In the genomic region with DNA sequence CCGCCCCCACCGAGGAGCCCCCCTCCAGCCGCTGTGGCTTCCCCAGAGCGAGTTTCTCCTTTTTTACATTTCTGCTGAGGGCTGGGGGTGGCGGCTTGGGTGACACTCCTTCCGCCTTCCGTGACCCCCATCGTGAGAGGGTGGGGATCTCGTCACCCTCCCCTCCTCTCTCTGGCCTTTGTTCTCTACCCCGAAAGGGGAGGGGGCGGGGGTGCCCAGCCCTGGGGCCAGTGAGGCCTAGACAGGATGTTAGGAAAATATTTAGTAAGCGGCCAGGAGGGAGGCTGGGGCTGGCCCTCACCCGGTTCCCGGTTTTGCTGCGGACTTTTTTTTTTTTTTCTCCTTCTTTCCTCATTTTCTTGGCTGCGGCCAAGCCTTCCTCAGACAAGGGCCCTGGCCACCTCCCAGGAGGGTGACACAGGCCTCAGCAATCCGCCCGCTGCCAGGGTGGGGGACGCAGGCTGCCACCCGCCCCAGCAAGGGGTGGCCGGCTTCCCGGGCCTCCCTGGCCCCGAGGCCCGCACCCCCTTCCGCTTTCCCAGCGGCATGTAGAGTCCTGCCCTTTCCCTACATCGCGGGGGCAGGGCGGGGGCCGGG, we compare ENCODE assay signal across 8 cellular contexts. TPM values are rescaled to one million over a fixed set of nuclear protein-coding genes. Genes with fewer than 3 reads are reported as not detected.
DNase-seq lines count a peak whose midpoint lies in the region; ATAC-seq, FAIRE-seq and TF ChIP-seq lines count a peak whose summit lies in the region.

No MANE protein-coding gene starts in this region.

- 1 to 3% (median 1%) methylated on average over 25 to 30 of the region's 30 CpGs for WGBS in small intestine, 3 donors

- H3K9me2 ChIP-seq in HCT116 (ENCODE audit: insufficient read depth): no peaks in the 10 kb centered on the region

- H2AFZ ChIP-seq in HCT116 (ENCODE audit: low read depth, low read length, poor library complexity, severe bottlenecking): no peak overlapping the region

- DNase-seq in A172 (ENCODE audit: low spot score) (peak; percentile 87), HCT116 (ENCODE audit: low read depth, low spot score) (no peak), T-helper 2 cell (peak in 3 of 5 experiments; percentile 52 to 87 (median 73)), kidney epithelial cell (ENCODE audit: low read depth) (no peak), small intestine (peak; percentile 74), iPS-NIHi7 (ENCODE audit: extremely low spot score) (no peak)
- peak; percentile 64 for DNase-seq in central memory CD4-positive, alpha-beta T cell

- H3K9ac ChIP-seq in HCT116 (ENCODE audit: low read length): peak overlapping the region; percentile 91

- peaks cover 25 to 48% of the 10 kb centered on the region in 2 experiments for H3K36me3 ChIP-seq in HCT116 (ENCODE audit: control insufficient read depth in 1 of 2, insufficient read depth in 2 of 2, low read length in 2 of 2)
- H3K36me3 ChIP-seq in kidney epithelial cell (ENCODE audit: control insufficient read depth, insufficient read depth, low read length): peaks cover 10% of the 10 kb centered on the region
- peaks cover 26 to 37% of the 10 kb centered on the region in 2 donors for H3K36me3 ChIP-seq in small intestine (ENCODE audit: control insufficient read depth in 2 of 2, insufficient read depth in 2 of 2, low read length in 2 of 2)

- no TSS peak for BruUV-seq in HCT116 (replicated peaks; lab: Mats Ljungman, UMichigan)

- H3K27me3 ChIP-seq in HCT116 (ENCODE audit: insufficient read depth, low read length) (no peaks in the 10 kb centered on the region), kidney epithelial cell (ENCODE audit: control insufficient read depth, insufficient read depth, low read length) (no peaks in the 10 kb centered on the region), small intestine (ENCODE audit: control insufficient read depth in 2 of 2, insufficient read depth in 2 of 2, low read length in 2 of 2) (no peaks in the 10 kb centered on the region)

- RAD21 ChIA-PET in HCT116 (lab: Charles Lee; ENCODE audit: low non-redundant PET in 1 of 2, low total read pairs in 2 of 2, uncharacterized antibody in 2 of 2, unreplicated experiment in 2 of 2): interaction anchor here (0.9 to 1.5 kb wide), 6 partner anchors 7 to 17 kb away, joined by 3 to 12 read pairs (median 6); partner anchors contain the start of gene CIRBP (in 1 of the 2)

- CTCF ChIA-PET in HCT116 (lab: Charles Lee): interaction anchor here (1.4 to 2.3 kb wide), 2 partner anchors 8 to 14 kb away, joined by 13 to 16 read pairs; no protein-coding TSS in a partner anchor

- ATAC-seq in HCT116 (peak; percentile 3; the same call in 1 of the 2 replicates), GM18520 (IDR thresholded peaks at IDR 0.05; ENCODE audit: unreplicated experiment) (no peak)

- H3K4me2 ChIP-seq in HCT116 (ENCODE audit: low read length): peak overlapping the region; percentile 99

- H3K27ac ChIP-seq in HCT116 (ENCODE audit: low read depth, low read length): peak overlapping the region; percentile 99
- peak overlapping the region; percentile 90 to 96 for H3K27ac ChIP-seq in small intestine (ENCODE audit: low read depth in 1 of 2, low read length in 1 of 2)

- FAIRE-seq in small intestine (lab: Jason Lieb, UNC): no peak

- TF ChIP-seq RAD21 in HCT116 (IDR thresholded peaks at IDR 0.05; ENCODE audit: low read depth): no peak

- POLR2A ChIA-PET in HCT116 (lab: Charles Lee): interaction anchor here (0.7 to 3.5 kb wide), 6 partner anchors 8 to 49 kb away, joined by 3 to 40 read pairs (median 7); partner anchors contain the start of gene CIRBP

- no peak for TF ChIP-seq POLR2A in HCT116 (IDR thresholded peaks at IDR 0.05; ENCODE audit: borderline replicate concordance, extremely low read depth, insufficient read depth, insufficient read length)

- intact Hi-C loops in HCT116 (cut with micrococcal nuclease): no loop called here

- peaks cover 21 to 72% of the 10 kb centered on the region in 2 experiments for H3K4me1 ChIP-seq in HCT116 (ENCODE audit: control insufficient read depth in 1 of 2, insufficient read depth in 2 of 2, low read length in 2 of 2)
- H3K4me1 ChIP-seq in small intestine (ENCODE audit: control insufficient read depth in 2 of 2, insufficient read depth in 1 of 2, low read depth in 1 of 2, low read length in 1 of 2): peaks cover 2 to 9% of the 10 kb centered on the region in 2 donors

- H3K4me3 ChIP-seq in HCT116 (replicated peaks in 1 of 2; ENCODE audit: low read depth in 1 of 2, low read length in 2 of 2) (peak overlapping the region; percentile 68 to 74), kidney epithelial cell (ENCODE audit: low read depth, low read length) (peak overlapping the region; percentile 71), small intestine (ENCODE audit: low read depth in 1 of 2, low read length in 2 of 2) (peak overlapping the region; percentile 94 to 98)

- H3K79me2 ChIP-seq in HCT116 (ENCODE audit: insufficient read depth, low read length): peaks cover 70% of the 10 kb centered on the region

- no peak for TF ChIP-seq CTCF in HCT116 (IDR thresholded peaks at IDR 0.05 in 2 of 3, conservative IDR thresholded peaks at IDR 0.05 in 1 of 3; ENCODE audit: borderline replicate concordance in 1 of 3, insufficient read depth in 1 of 3, low read depth in 2 of 3, low read length in 2 of 3)
- no peak for TF ChIP-seq CTCF in kidney epithelial cell (IDR thresholded peaks at IDR 0.05; ENCODE audit: insufficient read depth, low read length, poor library complexity, severe bottlenecking)

- H3K9me3 ChIP-seq in HCT116 (ENCODE audit: control insufficient read depth in 1 of 2, insufficient read depth in 1 of 2, low read depth in 1 of 2, low read length in 2 of 2): no peaks in the 10 kb centered on the region
- H3K9me3 ChIP-seq in small intestine (ENCODE audit: control insufficient read depth, low read depth): no peaks in the 10 kb centered on the region

- peaks cover 3% of the 10 kb centered on the region; the same call in 1 of the 2 replicates for H4K20me1 ChIP-seq in HCT116 (ENCODE audit: insufficient read depth)

TF ChIP-seq in HCT116, 20 proteins besides CTCF, POLR2A, EP300 and RAD21 (continues in another document):
- TF ChIP-seq EZH2 (IDR thresholded peaks at IDR 0.05) (no peak), EGR1 (IDR thresholded peaks at IDR 0.05; ENCODE audit: low read depth) (no peak), SIN3A (IDR thresholded peaks at IDR 0.05; ENCODE audit: low read depth) (peak; percentile 23; the same call in 1 of the 2 replicates), SRF (IDR thresholded peaks at IDR 0.05; ENCODE audit: low read depth) (no peak), ZFX (IDR thresholded peaks at IDR 0.05) (peak; percentile 11; the same call in 1 of the 2 replicates), TCF7L2 (IDR thresholded peaks at IDR 0.05; ENCODE audit: borderline replicate concordance, extremely low read depth, insufficient read depth, insufficient read length) (peak; percentile 92), JUND (IDR thresholded peaks at IDR 0.05) (peak; percentile 46; the same call in 1 of the 2 replicates), YY1 (IDR thresholded peaks at IDR 0.05; ENCODE audit: extremely low read depth, insufficient replicate concordance, low read depth, low read length) (no peak), ATF3 (IDR thresholded peaks at IDR 0.05) (no peak), EZH2phosphoT487 (IDR thresholded peaks at IDR 0.05; ENCODE audit: borderline replicate concordance) (no peak), CBX3 (IDR thresholded peaks at IDR 0.05; ENCODE audit: low read depth) (no peak), FOSL1 (IDR thresholded peaks at IDR 0.05; ENCODE audit: low read depth) (no peak; the same call in 1 of the 2 replicates)
- TF ChIP-seq, protein P1, sequence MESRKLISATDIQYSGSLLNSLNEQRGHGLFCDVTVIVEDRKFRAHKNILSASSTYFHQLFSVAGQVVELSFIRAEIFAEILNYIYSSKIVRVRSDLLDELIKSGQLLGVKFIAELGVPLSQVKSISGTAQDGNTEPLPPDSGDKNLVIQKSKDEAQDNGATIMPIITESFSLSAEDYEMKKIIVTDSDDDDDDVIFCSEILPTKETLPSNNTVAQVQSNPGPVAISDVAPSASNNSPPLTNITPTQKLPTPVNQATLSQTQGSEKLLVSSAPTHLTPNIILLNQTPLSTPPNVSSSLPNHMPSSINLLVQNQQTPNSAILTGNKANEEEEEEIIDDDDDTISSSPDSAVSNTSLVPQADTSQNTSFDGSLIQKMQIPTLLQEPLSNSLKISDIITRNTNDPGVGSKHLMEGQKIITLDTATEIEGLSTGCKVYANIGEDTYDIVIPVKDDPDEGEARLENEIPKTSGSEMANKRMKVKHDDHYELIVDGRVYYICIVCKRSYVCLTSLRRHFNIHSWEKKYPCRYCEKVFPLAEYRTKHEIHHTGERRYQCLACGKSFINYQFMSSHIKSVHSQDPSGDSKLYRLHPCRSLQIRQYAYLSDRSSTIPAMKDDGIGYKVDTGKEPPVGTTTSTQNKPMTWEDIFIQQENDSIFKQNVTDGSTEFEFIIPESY (IDR thresholded peaks at IDR 0.05; ENCODE audit: extremely low read depth, insufficient replicate concordance, low read length): no peak

RNA-seq across cellular contexts. Expression of gene MIDN, which starts 3.9 kb away (rescaled TPM):
- total RNA-seq in A172 (2014; rRNA removed; shearing (Covaris generic)): 7.0 and 19.2 TPM in 2 replicates
- total RNA-seq in HCT116 (2021; ENCODE audit: unreplicated experiment) (146 TPM), kidney epithelial cell (66.8 and 69.4 TPM in 2 replicates)
- 63.2 and 79.4 TPM in 2 replicates for polyA plus RNA-seq in HCT116 (2012)
- 10 to 100 TPM; 28.1 to 35.4 (median 30.6) TPM for polyA plus RNA-seq in small intestine

RNA-seq across cellular contexts. Expression of gene ATP5F1D, which starts 10.8 kb away (rescaled TPM):
- 42.2 and 78.9 TPM in 2 replicates for total RNA-seq in A172 (2014; rRNA removed; shearing (Covaris generic))
- total RNA-seq in HCT116 (2021; ENCODE audit: unreplicated experiment) (428 TPM), kidney epithelial cell (55.3 and 69.8 TPM in 2 replicates)
- polyA plus RNA-seq in HCT116 (2012): 468 and 508 TPM in 2 replicates
- polyA plus RNA-seq in small intestine: 100 to 1,000 TPM; 310 to 823 (median 675) TPM

RNA-seq across cellular contexts. Expression of gene CBARP, which starts 14.5 kb away (rescaled TPM):
- total RNA-seq in A172 (2014; rRNA removed; shearing (Covaris generic)): 0.93 and 0.95 TPM in 2 replicates
- 23.8 TPM for total RNA-seq in HCT116 (2021; ENCODE audit: unreplicated experiment)
- 11.1 and 11.8 TPM in 2 replicates for polyA plus RNA-seq in HCT116 (2012)
- total RNA-seq in kidney epithelial cell: 5.1 and 10.5 TPM in 2 replicates
- polyA plus RNA-seq in small intestine: under 1 TPM in 1 of 3 donors, not detected in 2; 0.30 TPM

RNA-seq across cellular contexts. Expression of gene CIRBP, which starts 16.8 kb away (rescaled TPM):
- 124 and 266 TPM in 2 replicates for total RNA-seq in A172 (2014; rRNA removed; shearing (Covaris generic))
- 276 TPM for total RNA-seq in HCT116 (2021; ENCODE audit: unreplicated experiment)
- polyA plus RNA-seq in HCT116 (2012): 398 and 405 TPM in 2 replicates
- 298 and 403 TPM in 2 replicates for total RNA-seq in kidney epithelial cell
- polyA plus RNA-seq in small intestine: 100 to 1,000 TPM; 250 to 377 (median 368) TPM

RNA-seq across cellular contexts. Expression of gene FAM174C, which starts 23.0 kb away (rescaled TPM):
- total RNA-seq in A172 (2014; rRNA removed; shearing (Covaris generic)): 90.5 and 93.6 TPM in 2 replicates
- 77.1 TPM for total RNA-seq in HCT116 (2021; ENCODE audit: unreplicated experiment)
- polyA plus RNA-seq in HCT116 (2012): 87.0 and 88.0 TPM in 2 replicates
- 58.5 and 75.0 TPM in 2 replicates for total RNA-seq in kidney epithelial cell
- polyA plus RNA-seq in small intestine: 100 to 1,000 TPM in 1 of 3 donors, 10 to 100 TPM in 2; 80.6 to 118 (median 84.1) TPM

Comparison
In these comparisons a context has a peak if more than half of its experiments do, and no peak if none do; other contexts are left out.
1. DNase-seq: peak in A172 (single experiment), T-helper 2 cell (3 of 5), central memory CD4-positive, alpha-beta T cell (single experiment) and small intestine (single experiment); none in HCT116 (single experiment), kidney epithelial cell (single experiment) and iPS-NIHi7 (single experiment).
2. Peak in every context shown above with its lines, with median percentiles within 50 percentile points of each other: H3K4me3 ChIP-seq.